Comparison of ENCODE assay signal across 10 cellular contexts in the genomic region with DNA sequence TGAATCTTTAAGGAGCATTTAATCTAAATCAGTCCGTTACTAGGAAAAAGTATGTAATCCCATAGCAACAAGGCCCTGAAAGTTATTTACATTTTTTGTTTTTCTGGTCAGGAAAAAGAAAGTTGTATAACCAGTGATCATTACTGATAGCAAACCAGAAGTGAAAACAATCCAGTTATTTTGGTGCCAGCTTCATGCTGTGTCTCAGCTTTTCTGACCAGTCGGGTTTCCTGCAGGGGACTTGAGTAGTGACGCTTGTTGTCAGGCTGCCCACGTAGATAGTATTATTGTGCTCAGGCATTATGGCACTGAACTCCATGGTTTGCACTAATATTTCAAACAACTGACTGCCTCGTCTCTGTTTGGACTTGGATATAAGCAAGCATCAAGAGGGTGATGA. TPM values are rescaled to one million over a fixed set of nuclear protein-coding genes. Genes with fewer than 3 reads are reported as not detected.
DNase-seq lines count a peak whose midpoint lies in the region; ATAC-seq, FAIRE-seq and TF ChIP-seq lines count a peak whose summit lies in the region.
"Had no signal": no experiment of that assay in that cellular context is flagged by ENCODE, and none has a peak within 500 bp of the region (broad histone marks: within the 10 kb centered on the region; RNA-seq: fewer than 3 reads in every experiment).

No MANE protein-coding gene starts in this region.

- TF ChIP-seq CTCF in breast epithelium (IDR thresholded peaks at IDR 0.05) = no peak

- FAIRE-seq in GM12891 (lab: Jason Lieb, UNC) = peak; percentile 83

- ATAC-seq in GM19468 (IDR thresholded peaks at IDR 0.05; ENCODE audit: extremely low read depth, unreplicated experiment) (peak; percentile 44), HG03095 (IDR thresholded peaks at IDR 0.05; ENCODE audit: unreplicated experiment) (peak; percentile 37)

- H3K27me3 ChIP-seq in breast epithelium = no peaks in the 10 kb centered on the region

- no peaks in the 10 kb centered on the region for H3K9me3 ChIP-seq in breast epithelium

- no peak overlapping the region for H3K4me3 ChIP-seq in breast epithelium

- intact Hi-C loops in breast epithelium (cut with DNase I; ENCODE audit: low total_unique reads) = no loop called here

- no peaks in the 10 kb centered on the region for H3K4me1 ChIP-seq in breast epithelium

- H3K36me3 ChIP-seq in breast epithelium = no peaks in the 10 kb centered on the region

- no peak overlapping the region for H3K27ac ChIP-seq in breast epithelium

- DNase-seq in GM12891 (ENCODE audit: insufficient read length, low spot score) (no peak), cerebellar cortex (ENCODE audit: low spot score) (peak; percentile 51), breast epithelium (ENCODE audit: low spot score in 2 of 2) (no peak), NCI-H1105 (lab: John Stamatoyannopoulos, UW) (no peak), T-helper 9 cell (no peak), NCI-H2196 (lab: John Stamatoyannopoulos, UW; ENCODE audit: unreplicated experiment) (no peak)
- DNase-seq: SHP77; stimulated activated CD4-positive, alpha-beta T cell treated with anti-CD3 and anti-CD28 coated beads, Interleukin-4, amount 100 ng/mL, for 4 hours had no signal

- TF ChIP-seq POLR2A in GM12891 (IDR thresholded peaks at IDR 0.05; ENCODE audit: low read depth, low read length) (no peak), breast epithelium (IDR thresholded peaks at IDR 0.05) (no peak)

TF ChIP-seq in GM12891, 5 proteins besides CTCF, POLR2A, EP300 and RAD21:
- 0 out of 2 replicates have a peak, but pooled peaks have one; percentile 23 for TF ChIP-seq POU2F2 (IDR thresholded peaks at IDR 0.05; ENCODE audit: low read depth, low read length)
- no peak for TF ChIP-seq PAX5 (IDR thresholded peaks at IDR 0.05; ENCODE audit: insufficient read depth, low read length, severe bottlenecking)
- TF ChIP-seq TAF1 (IDR thresholded peaks at IDR 0.05; ENCODE audit: low read depth, low read length) = no peak
- peak; percentile 57 for TF ChIP-seq SPI1 (IDR thresholded peaks at IDR 0.05; ENCODE audit: low read depth, low read length)
- TF ChIP-seq POLR2AphosphoS5 (IDR thresholded peaks at IDR 0.05; ENCODE audit: low read depth, low read length) = 0 out of 2 replicates have a peak, but pooled peaks have one; percentile 21

RNA-seq across cellular contexts. Expression of a gene that starts 55.2 kb away (rescaled TPM):
- 4.2 TPM for polyA plus RNA-seq in GM12891 (2012; ENCODE audit: low read depth, missing spikeins)
- total RNA-seq in breast epithelium = 1 to 10 TPM; 2.7 to 7.2 (median 3.6) TPM

RNA-seq across cellular contexts. Expression of a gene that starts 55.4 kb away (rescaled TPM):
- 7.1 TPM for polyA plus RNA-seq in GM12891 (2012; ENCODE audit: low read depth, missing spikeins)
- 10 to 100 TPM; 16.0 to 36.1 (median 21.0) TPM for total RNA-seq in breast epithelium
